8 cellular contexts compared by ENCODE assay signal in the genomic region with DNA sequence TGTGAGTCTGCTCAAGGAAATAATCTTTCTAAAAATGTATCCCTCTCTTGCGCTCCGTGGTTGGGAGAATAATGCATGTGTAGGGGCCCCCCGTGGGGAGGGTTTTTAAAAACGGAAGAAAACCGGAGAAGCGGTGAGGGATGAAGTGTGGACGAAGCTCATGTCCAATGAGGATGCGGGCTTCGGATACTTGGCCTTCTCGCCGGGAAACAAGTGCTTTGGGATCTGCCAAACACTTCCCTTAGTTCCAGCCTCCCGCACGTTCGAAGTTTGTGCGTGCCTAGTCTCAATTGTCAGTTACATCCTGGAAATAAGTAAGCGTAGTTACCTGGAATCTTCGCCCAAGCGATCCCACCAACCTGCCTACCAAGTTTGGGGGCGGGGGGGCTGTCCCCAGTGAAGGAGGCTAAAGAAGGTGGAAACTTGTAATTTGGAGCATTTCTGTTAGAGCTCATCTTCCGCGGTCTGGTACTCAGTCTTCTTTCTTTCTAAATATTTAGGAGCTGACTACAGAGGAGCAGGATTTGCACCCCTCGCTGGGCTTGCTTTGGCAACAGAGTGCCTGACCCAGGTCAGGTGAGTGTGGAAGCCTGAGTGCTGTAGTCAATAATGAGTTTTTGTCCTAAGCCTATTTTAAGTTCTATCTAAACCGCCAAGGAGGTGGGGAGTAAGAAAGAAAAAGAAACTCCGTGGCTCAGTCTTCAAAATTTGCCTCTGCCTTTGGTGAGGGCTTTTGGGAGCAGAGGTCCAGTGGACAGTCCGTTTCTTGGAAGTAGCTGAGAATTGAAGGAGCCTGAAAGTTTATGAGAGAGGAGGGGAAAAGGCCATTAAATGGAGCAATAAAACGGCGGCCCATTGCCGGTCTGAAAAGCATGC. TPM values are rescaled to one million over a fixed set of nuclear protein-coding genes. Genes with fewer than 3 reads are reported as not detected.
DNase-seq lines count a peak whose midpoint lies in the region; ATAC-seq and TF ChIP-seq lines count a peak whose summit lies in the region.

No MANE protein-coding gene starts in this region.

- peak overlapping the region; percentile 80 for H3K4me3 ChIP-seq in PC-3 (ENCODE audit: low read length)
- H3K4me3 ChIP-seq in cardiac fibroblast (replicated peaks in 1 of 2; ENCODE audit: low read depth in 2 of 2, low read length in 2 of 2): peak overlapping the region; percentile 87 to 89
- H3K4me3 ChIP-seq in stomach smooth muscle (ENCODE audit: low read length in 2 of 2): peak overlapping the region; percentile 89 to 95

- intact Hi-C loops in PC-3 (cut with micrococcal nuclease) (loop anchor here (1.0 kb wide), 6 partner anchors 27 to 139 kb away; a partner anchor contains a TSS), left colon (cut with DNase I, micrococcal nuclease) (no loop called here)

- H3K4me1 ChIP-seq in PC-3 (ENCODE audit: insufficient read depth, low read length) (peaks cover 29% of the 10 kb centered on the region), stomach smooth muscle (ENCODE audit: control insufficient read depth, insufficient read depth, low read length) (peaks cover 13% of the 10 kb centered on the region)

- POLR2A ChIA-PET in PC-3 (lab: Charles Lee; ENCODE audit: unreplicated experiment): interaction anchor here (0.5 to 1.7 kb wide), 4 partner anchors 27 to 271 kb away, joined by 3 to 23 read pairs (median 6); a partner anchor contains a TSS

- H2AFZ ChIP-seq in PC-3 (ENCODE audit: low read length): peak overlapping the region; percentile 24; the same call in 1 of the 2 replicates

- TSS peak; percentile 56 for BruUV-seq in PC-3 (replicated peaks; lab: Mats Ljungman, UMichigan)

- DNase-seq in DMS53 (lab: John Stamatoyannopoulos, UW) (peak; percentile 19), DMS53 treated with DMSO at 0.1 percent for 48 hours (lab: John Stamatoyannopoulos, UW; ENCODE audit: unreplicated experiment) (no peak), PC-3 (peak; percentile 37), cardiac fibroblast (ENCODE audit: low read depth in 2 of 2) (peak; percentile 41 to 42), left colon (peak; percentile 29 to 35), GM20000 (ENCODE audit: low spot score) (no peak), germinal center (ENCODE audit: low spot score) (no peak)

- H3K9me3 ChIP-seq in PC-3 (ENCODE audit: low read length) (no peaks in the 10 kb centered on the region), stomach smooth muscle (ENCODE audit: control insufficient read depth in 2 of 2, low read length in 2 of 2) (no peaks in the 10 kb centered on the region)

- H4K20me1 ChIP-seq in PC-3 (ENCODE audit: low read length): peaks cover 9% of the 10 kb centered on the region; the same call in 1 of the 2 replicates

- H3K4me2 ChIP-seq in PC-3 (ENCODE audit: low read length): peak overlapping the region; percentile 91

- ATAC-seq in PC-3 (no peak), left colon (no peak)

- H3K27ac ChIP-seq in PC-3 (ENCODE audit: low read length) (no peak overlapping the region), stomach smooth muscle (ENCODE audit: low read length) (peak overlapping the region; percentile 80)

- no peaks in the 10 kb centered on the region for H3F3A ChIP-seq in PC-3 (ENCODE audit: low read length, unreplicated experiment)

- CTCF ChIA-PET in PC-3 (lab: Charles Lee): interaction anchor here (0.6 to 0.8 kb wide), 2 partner anchors 17 to 143 kb away, joined by 5 to 7 read pairs; no protein-coding TSS in a partner anchor

- no peaks in the 10 kb centered on the region for H3K9me2 ChIP-seq in PC-3 (replicated peaks; ENCODE audit: low read length)

- H3K27me3 ChIP-seq in PC-3 (ENCODE audit: low read length) (no peaks in the 10 kb centered on the region), stomach smooth muscle (ENCODE audit: control insufficient read depth in 1 of 2, insufficient read depth in 2 of 2, low read length in 2 of 2) (no peaks in the 10 kb centered on the region)

- H3K36me3 ChIP-seq in PC-3 (ENCODE audit: low read depth, low read length): no peaks in the 10 kb centered on the region
- H3K36me3 ChIP-seq in stomach smooth muscle (ENCODE audit: control insufficient read depth in 2 of 2, insufficient read depth in 2 of 2, low read length in 2 of 2): peaks cover 0 to 4% of the 10 kb centered on the region in 2 donors

- H3K9ac ChIP-seq in PC-3 (ENCODE audit: low read length) (peak overlapping the region; percentile 86), stomach smooth muscle (ENCODE audit: low read length in 2 of 2) (peak overlapping the region; percentile 66 to 85)

- H3K79me2 ChIP-seq in PC-3 (ENCODE audit: low read length): peaks cover 29% of the 10 kb centered on the region; the same call in 1 of the 2 replicates

- TF ChIP-seq CTCF in PC-3 (conservative IDR thresholded peaks at IDR 0.05; ENCODE audit: low read depth, low read length) (no peak), cardiac fibroblast (IDR thresholded peaks at IDR 0.05; ENCODE audit: low read depth, low read length) (no peak), GM20000 (IDR thresholded peaks at IDR 0.05; ENCODE audit: extremely low read depth, missing control alignments) (no peak)

RNA-seq across cellular contexts. Expression of a gene that starts 1.0 kb away (rescaled TPM):
- total RNA-seq in PC-3 (2014; rRNA removed): 48.5 and 57.5 TPM in 2 replicates
- total RNA-seq in left colon: 10 to 100 TPM in 1 of 2 donors, 1 to 10 TPM in 1; 8.9 to 21.2 TPM

RNA-seq across cellular contexts. Expression of a gene that starts 27.1 kb away (rescaled TPM):
- total RNA-seq in PC-3 (2014; rRNA removed) (79.1 and 81.5 TPM in 2 replicates), left colon (10 to 100 TPM; 35.1 to 39.3 TPM)

Comparison
In these comparisons a context has a peak if more than half of its experiments do, and no peak if none do; other contexts are left out.
1. DNase-seq: peak in DMS53 (single experiment), PC-3 (single experiment), cardiac fibroblast (2 of 2) and left colon (2 of 2); none in DMS53 treated with DMSO at 0.1 percent for 48 hours (single experiment), GM20000 (single experiment) and germinal center (single experiment).
2. Peak in every context shown above with its lines, with median percentiles within 50 percentile points of each other: H3K4me3 ChIP-seq.